In genomic region chr18:46071894-46072867, GRCh38 we compare ENCODE assay signal across 1 cellular context.
TF ChIP-seq lines count a peak whose summit lies in the region.

TSS of gene PSTPIP2 (minus strand) at chr18:46072260. CDS start at chr18:46072188, 72 bp downstream.

TF ChIP-seq in K562, 482 proteins besides CTCF, POLR2A, EP300 and RAD21 (continued from another document and continues in another):
- no peak for TF ChIP-seq ZNF280B (CRISPR knock-in tag; IDR thresholded peaks at IDR 0.05)
- no peak for TF ChIP-seq ZNF398 (CRISPR knock-in tag; IDR thresholded peaks at IDR 0.05)
- no peak for TF ChIP-seq CREB3L1 (IDR thresholded peaks at IDR 0.05; ENCODE audit: borderline replicate concordance, low read depth)
- TF ChIP-seq GABPA (tag; conservative IDR thresholded peaks at IDR 0.05; ENCODE audit: low read depth), result no peak
- no peak for TF ChIP-seq HBP1 (CRISPR knock-in tag; IDR thresholded peaks at IDR 0.05)
- no peak for TF ChIP-seq TCF7L2 (IDR thresholded peaks at IDR 0.05; ENCODE audit: low read depth, low read length)
- no peak for TF ChIP-seq SLC30A9 (CRISPR knock-in tag; IDR thresholded peaks at IDR 0.05)
- no peak for TF ChIP-seq POLR2B (IDR thresholded peaks at IDR 0.05; ENCODE audit: low read depth, partially characterized antibody)
- no peak for TF ChIP-seq ETS2 (tag; IDR thresholded peaks at IDR 0.05; ENCODE audit: borderline replicate concordance, poor library complexity, severe bottlenecking)
- no peak for TF ChIP-seq THRB (CRISPR knock-in tag; conservative IDR thresholded peaks at IDR 0.05)
- no peak for TF ChIP-seq REST (CRISPR knock-in tag; IDR thresholded peaks at IDR 0.05; ENCODE audit: low read depth)
- TF ChIP-seq E2F8 (IDR thresholded peaks at IDR 0.05; ENCODE audit: low read depth, partially characterized antibody), result no peak
- no peak for TF ChIP-seq GMEB1 (CRISPR knock-in tag; IDR thresholded peaks at IDR 0.05)
- no peak for TF ChIP-seq POU5F1 (IDR thresholded peaks at IDR 0.05; ENCODE audit: borderline replicate concordance, low read depth, low read length, partially characterized antibody)
- peak; percentile 52; the same call in 1 of the 2 replicates for TF ChIP-seq SUPT5H (IDR thresholded peaks at IDR 0.05)
- no peak for TF ChIP-seq CC2D1A (IDR thresholded peaks at IDR 0.05)
- no peak for TF ChIP-seq ZNF311 (CRISPR knock-in tag; IDR thresholded peaks at IDR 0.05)
- no peak for TF ChIP-seq ZNF436 (CRISPR knock-in tag; IDR thresholded peaks at IDR 0.05)
- peak in 1 of 2 experiments; percentile 18; a peak in 1 of 4 replicates for TF ChIP-seq MAZ (CRISPR knock-in tag; conservative IDR thresholded peaks at IDR 0.05 in 1 of 2, IDR thresholded peaks at IDR 0.05 in 1 of 2)
- no peak for TF ChIP-seq NUFIP1 (IDR thresholded peaks at IDR 0.05; ENCODE audit: partially characterized antibody)
- TF ChIP-seq MBD2 (IDR thresholded peaks at IDR 0.05; ENCODE audit: borderline replicate concordance, low read depth), result no peak
- no peak for TF ChIP-seq ZNF395 (CRISPR knock-in tag; IDR thresholded peaks at IDR 0.05)
- TF ChIP-seq ZNF277 (CRISPR knock-in tag; IDR thresholded peaks at IDR 0.05; ENCODE audit: borderline replicate concordance), result no peak
- no peak for TF ChIP-seq SNAPC5 (CRISPR knock-in tag; IDR thresholded peaks at IDR 0.05)
- TF ChIP-seq HEY1 (CRISPR knock-in tag; IDR thresholded peaks at IDR 0.05; ENCODE audit: borderline replicate concordance), result no peak
- peak; percentile 91 for TF ChIP-seq POLR2G (IDR thresholded peaks at IDR 0.05; ENCODE audit: low read depth, low read length)
- no peak for TF ChIP-seq ZNF444 (CRISPR knock-in tag; IDR thresholded peaks at IDR 0.05)
- no peak for TF ChIP-seq PHTF2 (CRISPR knock-in tag; IDR thresholded peaks at IDR 0.05)
- peak; percentile 84 for TF ChIP-seq HNRNPLL (IDR thresholded peaks at IDR 0.05; ENCODE audit: low read depth, low read length, poor library complexity, severe bottlenecking)
- TF ChIP-seq ZNF644 (tag; IDR thresholded peaks at IDR 0.05; ENCODE audit: low read depth), result no peak
- TF ChIP-seq ATF1 (CRISPR knock-in tag; IDR thresholded peaks at IDR 0.05), result no peak
- peak; percentile 51 for TF ChIP-seq ATF1 (tag; IDR thresholded peaks at IDR 0.05)
- TF ChIP-seq RBBP5 (IDR thresholded peaks at IDR 0.05; ENCODE audit: borderline replicate concordance, insufficient read depth, low read length, poor library complexity, severe bottlenecking), result peak; percentile 74
- TF ChIP-seq ETV6 (IDR thresholded peaks at IDR 0.05; ENCODE audit: borderline replicate concordance in 1 of 2, low read depth in 2 of 2, low read length in 1 of 2), result no peak
- TF ChIP-seq ETV6 (CRISPR knock-in tag; IDR thresholded peaks at IDR 0.05; ENCODE audit: borderline replicate concordance), result no peak
- TF ChIP-seq ZNF511 (CRISPR knock-in tag; IDR thresholded peaks at IDR 0.05), result peak; percentile 56; the same call in 1 of the 2 replicates
- no peak for TF ChIP-seq DIDO1 (tag; IDR thresholded peaks at IDR 0.05; ENCODE audit: low read depth)
- TF ChIP-seq ZNF77 (CRISPR knock-in tag; IDR thresholded peaks at IDR 0.05), result no peak
- TF ChIP-seq KLF10 (CRISPR knock-in tag; IDR thresholded peaks at IDR 0.05), result no peak
- no peak for TF ChIP-seq RBM34 (IDR thresholded peaks at IDR 0.05; ENCODE audit: borderline replicate concordance, insufficient read depth, low read length)
- TF ChIP-seq ESRRB (CRISPR knock-in tag; IDR thresholded peaks at IDR 0.05; ENCODE audit: borderline replicate concordance), result no peak
- no peak for TF ChIP-seq KHSRP (IDR thresholded peaks at IDR 0.05)
- peak; percentile 33 for TF ChIP-seq PCBP1 (IDR thresholded peaks at IDR 0.05; ENCODE audit: low read depth, low read length, poor library complexity, severe bottlenecking)
- TF ChIP-seq ZNF274 (IDR thresholded peaks at IDR 0.05; ENCODE audit: borderline replicate concordance, low read depth, low read length), result no peak
